8 cellular contexts compared by ENCODE assay signal in the genomic region with DNA sequence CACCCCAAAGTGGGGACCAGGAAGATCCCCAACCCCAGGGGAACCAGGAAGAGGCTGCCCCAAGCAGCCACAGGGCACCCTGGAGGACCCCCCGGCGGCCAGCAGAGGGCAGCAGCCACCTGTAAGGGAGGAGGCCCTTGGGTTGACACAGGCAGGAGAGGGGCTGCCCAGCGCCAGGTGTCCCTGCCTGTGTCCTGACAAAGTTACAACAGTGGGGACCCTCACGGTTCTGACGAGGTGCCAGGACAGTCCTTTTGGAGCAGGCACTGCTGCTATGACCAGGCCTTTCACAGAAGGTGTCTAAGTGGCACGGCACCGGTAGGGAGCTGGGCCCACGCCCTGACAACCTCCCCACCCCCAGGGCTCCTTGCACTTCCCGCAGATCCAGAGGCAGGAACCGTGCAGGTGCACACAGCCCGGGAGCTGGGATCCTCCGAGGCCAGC.
DNase-seq lines count a peak whose midpoint lies in the region; ATAC-seq, FAIRE-seq and TF ChIP-seq lines count a peak whose summit lies in the region.

No MANE protein-coding gene starts in this region.

- peaks cover 2% of the 10 kb centered on the region for H3K36me3 Mint-ChIP-seq in T-helper 17 cell (ENCODE audit: low read depth)

- H3K4me3 ChIP-seq in iPS-15b (ENCODE audit: low read depth, low read length) = peak overlapping the region; percentile 43

- H3K36me3 ChIP-seq in iPS-15b (ENCODE audit: control insufficient read depth, insufficient read depth, low read length) = no peaks in the 10 kb centered on the region

- H3K27me3 Mint-ChIP-seq in T-helper 17 cell = peaks cover 25% of the 10 kb centered on the region

- peak; percentile 98 for TF ChIP-seq CTCF in C4-2B (conservative IDR thresholded peaks at IDR 0.05)

- H3K4me1 ChIP-seq in iPS-15b (ENCODE audit: control insufficient read depth, insufficient read depth, low read length) = no peaks in the 10 kb centered on the region

- H3K27ac ChIP-seq in C4-2B = no peak overlapping the region

- H3K27me3 ChIP-seq in iPS-15b (ENCODE audit: control insufficient read depth, insufficient read depth, low read length) = peaks cover 10% of the 10 kb centered on the region

- no peak for FAIRE-seq in GM19239 (lab: Jason Lieb, UNC)

- H3K27ac Mint-ChIP-seq in T-helper 17 cell = peak overlapping the region; percentile 79

- DNase-seq in GM19239 (ENCODE audit: insufficient read length, low spot score) = peak; percentile 67
- peak; percentile 91 for DNase-seq in HuH-7.5 (ENCODE audit: low spot score)
- peak; percentile 21 to 34 (median 21) for DNase-seq in T-helper 17 cell
- peak in 52 of 58 donors; percentile 8 to 82 (median 52) for DNase-seq in anterior cingulate cortex (lab: John Stamatoyannopoulos, UW)
- peak; percentile 49 to 58 (median 54) for DNase-seq in stimulated activated CD4-positive, alpha-beta T cell treated with anti-CD3 and anti-CD28 coated beads, Interleukin-12 subunit alpha, Interleukin-12 subunit beta, amount 100 ng/mL, for 48 hours (ENCODE audit: low read depth in 2 of 3, low spot score in 1 of 3)

- no peak overlapping the region for H3K9ac ChIP-seq in iPS-15b (ENCODE audit: low read depth, low read length)

- peaks cover 12% of the 10 kb centered on the region for H3K4me1 Mint-ChIP-seq in T-helper 17 cell

- peak; percentile 69 for ATAC-seq in T-helper 17 cell
- ATAC-seq in GM18519 (IDR thresholded peaks at IDR 0.05; ENCODE audit: low FRiP score, unreplicated experiment) = no peak

- H3K9me3 ChIP-seq in T-helper 17 cell (ENCODE audit: control insufficient read depth, low read length, poor library complexity, severe bottlenecking) (no peaks in the 10 kb centered on the region), iPS-15b (ENCODE audit: control insufficient read depth, insufficient read depth, low read length) (no peaks in the 10 kb centered on the region)

- H3K4me3 Mint-ChIP-seq in T-helper 17 cell = no peak overlapping the region

Comparison
In these comparisons a context has a peak if more than half of its experiments do, and no peak if none do; other contexts are left out.
1. DNase-seq: peak in every context shown above with its lines; median percentile 91 in HuH-7.5; 67 in GM19239; 54 in stimulated activated CD4-positive, alpha-beta T cell treated with anti-CD3 and anti-CD28 coated beads, Interleukin-12 subunit alpha, Interleukin-12 subunit beta, amount 100 ng/mL, for 48 hours; 52 in anterior cingulate cortex; 21 in T-helper 17 cell.